In the genomic region with DNA sequence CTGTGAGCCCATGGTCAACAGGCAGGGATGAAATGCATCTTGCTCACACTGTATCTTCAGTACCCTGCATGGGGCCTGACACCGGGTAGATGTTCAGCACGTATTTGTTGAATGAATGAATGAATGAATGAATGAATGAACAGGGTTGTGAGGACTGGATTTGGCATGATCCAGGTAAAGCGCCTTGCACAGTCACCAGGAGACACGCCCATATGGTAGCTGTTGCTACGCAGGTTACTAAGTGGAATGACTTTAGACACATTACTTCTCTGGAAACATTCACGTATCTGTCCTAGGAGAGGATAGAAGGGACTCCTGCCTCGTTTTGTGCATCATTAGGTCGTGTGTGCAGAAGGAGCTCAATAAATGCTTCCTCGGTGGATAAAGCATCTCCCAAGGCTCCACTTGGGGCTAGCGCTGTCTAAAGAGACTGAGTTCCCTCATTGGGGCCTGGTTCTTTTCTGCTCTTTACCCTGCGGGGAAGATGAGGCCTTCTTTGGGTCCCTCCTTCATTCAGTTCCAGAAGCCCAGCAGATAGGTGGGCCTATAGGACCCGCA, we compare ENCODE assay signal across 10 cellular contexts. TPM values are rescaled to one million over a fixed set of nuclear protein-coding genes. Genes with fewer than 3 reads are reported as not detected.
DNase-seq lines count a peak whose midpoint lies in the region; ATAC-seq and TF ChIP-seq lines count a peak whose summit lies in the region.
"Had no signal": no experiment of that assay in that cellular context is flagged by ENCODE, and none has a peak within 500 bp of the region (broad histone marks: within the 10 kb centered on the region; RNA-seq: fewer than 3 reads in every experiment).

No MANE protein-coding gene starts in this region.

- H3K9me3 Mint-ChIP-seq in Calu3 (ENCODE audit: low read depth, unreplicated experiment) (no peaks in the 10 kb centered on the region), T-cell (no peaks in the 10 kb centered on the region)

- POLR2A ChIA-PET in T-cell (lab: Charles Lee) = no interaction called here

- DNase-seq in Calu3 = no peak
- no peak for DNase-seq in T-cell
- DNase-seq in esophagus squamous epithelium (lab: John Stamatoyannopoulos, UW) = no peak
- no peak for DNase-seq in retinal pigment epithelial cell (ENCODE audit: low read depth)
- no peak for DNase-seq in COLO829 (ENCODE audit: low spot score)
- DNase-seq: NCI-H187 had no signal

- H3K9me3 ChIP-seq in esophagus squamous epithelium = no peaks in the 10 kb centered on the region
- H3K9me3 ChIP-seq: neutrophil, SJSA1 had no signal

- 79 to 85% methylated on average over 10 of the region's 12 CpGs for WGBS in esophagus squamous epithelium, 2 donors

- TF ChIP-seq CTCF in Calu3 (IDR thresholded peaks at IDR 0.05; ENCODE audit: unreplicated experiment) = no peak
- TF ChIP-seq CTCF in esophagus squamous epithelium (IDR thresholded peaks at IDR 0.05) = no peak
- TF ChIP-seq CTCF in retinal pigment epithelial cell (conservative IDR thresholded peaks at IDR 0.05; ENCODE audit: low read depth, low read length) = no peak

- H3K4me3 ChIP-seq in esophagus squamous epithelium = peak overlapping the region in 3 of 4 donors; percentile 45 to 74 (median 61)
- peak overlapping the region; percentile 44 for H3K4me3 ChIP-seq in retinal pigment epithelial cell (ENCODE audit: low read length)

- intact Hi-C loops in Calu3 (cut with micrococcal nuclease; ENCODE audit: unreplicated experiment) = no loop called here
- intact Hi-C loops in esophagus squamous epithelium (cut with DNase I) = no loop called here

- H3K27ac Mint-ChIP-seq in Calu3 (ENCODE audit: unreplicated experiment) (no peak overlapping the region), T-cell (no peak overlapping the region)

- TF ChIP-seq POLR2A in esophagus squamous epithelium (IDR thresholded peaks at IDR 0.05) = no peak

- ATAC-seq in T-cell (replicated peaks in 1 of 4) = no peak
- no peak for ATAC-seq in HG03354 (IDR thresholded peaks at IDR 0.05; ENCODE audit: poor library complexity, severe bottlenecking, unreplicated experiment)
- ATAC-seq in HG03139 (IDR thresholded peaks at IDR 0.05; ENCODE audit: unreplicated experiment) = no peak

- H3K4me1 Mint-ChIP-seq in Calu3 (ENCODE audit: low read depth, unreplicated experiment) = no peaks in the 10 kb centered on the region
- H3K4me1 Mint-ChIP-seq in T-cell = peaks cover 4 to 16% (median 13%) of the 10 kb centered on the region in 3 donors

- peaks cover 0 to 54% (median 0%) of the 10 kb centered on the region in 4 donors for H3K27me3 ChIP-seq in esophagus squamous epithelium

- H3K4me3 Mint-ChIP-seq in Calu3 (ENCODE audit: low read depth, unreplicated experiment) = peak overlapping the region; percentile 67
- H3K4me3 Mint-ChIP-seq in T-cell = peak overlapping the region; percentile 60 to 85 (median 70)

- no TSS peak for BruUV-seq in Calu3 (replicated peaks; lab: Mats Ljungman, UMichigan)

- H3K36me3 ChIP-seq in esophagus squamous epithelium = no peaks in the 10 kb centered on the region
- H3K36me3 ChIP-seq: neutrophil, SJSA1 had no signal

- H3K4me1 ChIP-seq in esophagus squamous epithelium = peaks cover 13 to 34% (median 15%) of the 10 kb centered on the region in 3 donors

- H3K27me3 Mint-ChIP-seq in Calu3 (ENCODE audit: unreplicated experiment) (peaks cover 65% of the 10 kb centered on the region), T-cell (peaks cover 29 to 31% of the 10 kb centered on the region in 2 donors)

- no peak overlapping the region for H3K27ac ChIP-seq in esophagus squamous epithelium
- H3K27ac ChIP-seq: neutrophil, SJSA1 had no signal

- peaks cover 6% of the 10 kb centered on the region for H3K36me3 Mint-ChIP-seq in Calu3 (ENCODE audit: insufficient read depth, unreplicated experiment)
- no peaks in the 10 kb centered on the region for H3K36me3 Mint-ChIP-seq in T-cell

- CTCF ChIA-PET in Calu3 (lab: Charles Lee) (no interaction called here), T-cell (lab: Charles Lee) (no interaction called here)

RNA-seq across cellular contexts. Expression of gene NDUFS5, which starts 54.2 kb away (rescaled TPM):
- total RNA-seq in Calu3 (2022) = 154 and 170 TPM in 2 replicates
- total RNA-seq in T-cell = 100 to 1,000 TPM in 3 of 5 donors, 10 to 100 TPM in 2; 95.3 to 120 (median 101) TPM
- total RNA-seq in esophagus squamous epithelium = 100 to 1,000 TPM; 300 to 496 (median 418) TPM
